14 cellular contexts compared by ENCODE assay signal in the genomic region with DNA sequence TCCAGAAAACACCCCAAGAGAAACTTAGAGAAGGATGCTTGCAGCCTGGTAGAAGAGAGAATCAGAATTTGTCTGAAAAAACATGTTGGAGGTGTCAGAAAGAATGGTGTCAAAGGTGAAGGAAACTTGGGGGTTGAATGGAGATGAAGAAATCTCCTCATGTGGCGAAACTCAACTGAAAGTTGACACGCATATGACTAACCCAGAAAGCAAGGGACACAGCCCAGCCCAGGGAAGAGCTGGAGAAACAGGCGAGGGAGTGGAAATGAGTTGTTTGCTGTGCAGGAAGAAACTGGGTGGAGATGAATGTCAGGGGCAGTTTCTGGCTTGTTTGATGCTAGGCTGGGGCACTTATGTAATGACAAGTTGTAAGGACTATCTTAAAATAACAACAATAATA. TPM values are rescaled to one million over a fixed set of nuclear protein-coding genes. Genes with fewer than 3 reads are reported as not detected.
DNase-seq lines count a peak whose midpoint lies in the region; ATAC-seq and TF ChIP-seq lines count a peak whose summit lies in the region.
"Had no signal": no experiment of that assay in that cellular context is flagged by ENCODE, and none has a peak within 500 bp of the region (broad histone marks: within the 10 kb centered on the region; RNA-seq: fewer than 3 reads in every experiment).

No MANE protein-coding gene starts in this region.

- no peak overlapping the region for H3K27ac ChIP-seq in stomach

- no peaks in the 10 kb centered on the region for H3K36me3 ChIP-seq in stomach
- H3K36me3 ChIP-seq: heart right ventricle had no signal

- H3K4me3 Mint-ChIP-seq in stimulated activated naive CD8-positive, alpha-beta T cell treated with anti-CD3 and anti-CD28 coated beads, Interleukin-15, Interleukin-2, amounts not matched to agents 100 ng/mL and 50 ng/mL, for 24 hours, result no peak overlapping the region

- WGBS in stomach, 5 donors, result 36 to 68% (median 42%) methylated on average over 3 of the region's 3 CpGs

- peak overlapping the region; percentile 13 for H3K27ac Mint-ChIP-seq in stimulated activated naive CD8-positive, alpha-beta T cell treated with anti-CD3 and anti-CD28 coated beads, Interleukin-15, Interleukin-2, amounts not matched to agents 100 ng/mL and 50 ng/mL, for 24 hours

- H3K4me1 ChIP-seq in stomach, result peaks cover 0 to 4% (median 2%) of the 10 kb centered on the region in 4 donors

- no peak for TF ChIP-seq EP300 in stomach (IDR thresholded peaks at IDR 0.05)

- peaks cover 0 to 4% (median 0%) of the 10 kb centered on the region in 3 donors for H3K27me3 ChIP-seq in stomach

- TF ChIP-seq CTCF in foreskin fibroblast (IDR thresholded peaks at IDR 0.05; ENCODE audit: low read depth, low read length) (no peak), stomach (IDR thresholded peaks at IDR 0.05) (no peak)

- no peak for ATAC-seq in stimulated activated naive CD8-positive, alpha-beta T cell treated with anti-CD3 and anti-CD28 coated beads, Interleukin-15, Interleukin-2, amounts not matched to agents 100 U/mL and 50 U/mL, for 24 hours

- intact Hi-C loops in stomach (cut with DNase I; ENCODE audit: low total_unique reads), result no loop called here

- DNase-seq in stimulated activated naive CD8-positive, alpha-beta T cell treated with anti-CD3 and anti-CD28 coated beads, Interleukin-15, Interleukin-2, amounts not matched to agents 100 U/mL and 50 U/mL, for 24 hours, result no peak
- peak; percentile 14 for DNase-seq in SIG-M5 (lab: John Stamatoyannopoulos, UW)
- peak; percentile 56 to 71 for DNase-seq in foreskin fibroblast
- no peak for DNase-seq in RPMI8226
- no peak for DNase-seq in NCI-H128 (lab: John Stamatoyannopoulos, UW; ENCODE audit: unreplicated experiment)
- DNase-seq in NCI-H1092 (lab: John Stamatoyannopoulos, UW), result no peak
- no peak for DNase-seq in stomach
- DNase-seq: activated CD8-positive, alpha-beta memory T cell treated with anti-CD3 and anti-CD28 coated beads, Interleukin-2, amount 50 U/mL, for 4 hours; C1 segment of cervical spinal cord; heart right ventricle; NCI-H510A; SW 1271 had no signal

- no peak for TF ChIP-seq POLR2A in stomach (IDR thresholded peaks at IDR 0.05)

- no peaks in the 10 kb centered on the region for H3K27me3 Mint-ChIP-seq in stimulated activated naive CD8-positive, alpha-beta T cell treated with anti-CD3 and anti-CD28 coated beads, Interleukin-15, Interleukin-2, amounts not matched to agents 100 ng/mL and 50 ng/mL, for 24 hours

- no peaks in the 10 kb centered on the region for H3K9me3 Mint-ChIP-seq in stimulated activated naive CD8-positive, alpha-beta T cell treated with anti-CD3 and anti-CD28 coated beads, Interleukin-15, Interleukin-2, amounts not matched to agents 100 ng/mL and 50 ng/mL, for 24 hours

- no peaks in the 10 kb centered on the region for H3K36me3 Mint-ChIP-seq in stimulated activated naive CD8-positive, alpha-beta T cell treated with anti-CD3 and anti-CD28 coated beads, Interleukin-15, Interleukin-2, amounts not matched to agents 100 ng/mL and 50 ng/mL, for 24 hours (ENCODE audit: low read depth)

- no peaks in the 10 kb centered on the region for H3K9me3 ChIP-seq in stomach
- H3K9me3 ChIP-seq: heart right ventricle had no signal

- H3K4me3 ChIP-seq in foreskin fibroblast (ENCODE audit: low read depth in 1 of 2, low read length in 2 of 2) (no peak overlapping the region), stomach (no peak overlapping the region)
- H3K4me3 ChIP-seq: heart right ventricle, smooth muscle cell had no signal

- H3K4me1 Mint-ChIP-seq in stimulated activated naive CD8-positive, alpha-beta T cell treated with anti-CD3 and anti-CD28 coated beads, Interleukin-15, Interleukin-2, amounts not matched to agents 100 ng/mL and 50 ng/mL, for 24 hours (ENCODE audit: low read depth), result peaks cover 76% of the 10 kb centered on the region

RNA-seq across cellular contexts. Expression of gene MAP3K8, which starts 57.2 kb away (rescaled TPM):
- 10 to 100 TPM in 4 of 5 donors, 1 to 10 TPM in 1; 2.2 to 38.7 (median 15.6) TPM for total RNA-seq in stomach
- 10 to 100 TPM in 2 of 3 donors, 1 to 10 TPM in 1; 6.7 to 11.9 (median 11.9) TPM for polyA plus RNA-seq in stomach

Comparison
In these comparisons a context has a peak if more than half of its experiments do, and no peak if none do; other contexts are left out.
1. DNase-seq: peak in SIG-M5 (single experiment) and foreskin fibroblast (2 of 2); none in stimulated activated naive CD8-positive, alpha-beta T cell treated with anti-CD3 and anti-CD28 coated beads, Interleukin-15, Interleukin-2, amounts not matched to agents 100 U/mL and 50 U/mL, for 24 hours (single experiment), RPMI8226 (single experiment), NCI-H128 (single experiment), NCI-H1092 (single experiment) and stomach (single experiment).